Comparison of ENCODE assay signal across 17 cellular contexts in the genomic region with DNA sequence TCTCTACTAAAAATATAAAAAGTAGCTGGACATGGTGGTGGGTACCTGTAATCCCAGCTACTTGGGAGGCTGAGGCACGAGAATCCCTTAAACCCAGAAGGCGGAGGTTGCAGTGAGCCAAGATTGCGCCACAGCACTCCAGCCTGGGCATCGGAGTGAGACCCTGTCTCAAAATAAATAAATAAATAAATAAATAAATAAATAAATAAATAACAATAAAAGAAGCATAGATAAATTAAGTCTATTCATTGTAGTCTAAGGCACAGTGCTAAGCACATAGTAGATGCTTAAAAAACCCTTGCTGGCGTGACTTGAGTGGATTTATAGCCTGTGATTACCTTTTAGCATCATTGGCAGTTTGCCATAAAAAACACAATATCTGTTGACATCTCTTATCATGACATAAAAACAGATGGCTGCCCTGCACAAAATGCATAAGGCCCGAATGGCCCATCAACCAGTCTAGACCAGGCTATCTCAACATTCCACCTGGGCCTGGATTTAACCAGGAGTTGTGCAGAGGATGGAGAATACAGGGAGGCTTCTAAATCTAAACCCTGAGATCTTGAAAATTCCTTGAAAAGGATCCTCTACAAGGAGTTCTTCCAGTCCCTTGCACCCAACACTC.
"Had no signal": no experiment of that assay in that cellular context is flagged by ENCODE, and none has a peak within 500 bp of the region (broad histone marks: within the 10 kb centered on the region; RNA-seq: fewer than 3 reads in every experiment).

No MANE protein-coding gene starts in this region.

- H3K4me3 ChIP-seq: adrenal gland, cardiac muscle cell had no signal

- H3K36me3 Mint-ChIP-seq: activated CD4-positive, alpha-beta memory T cell treated with anti-CD3 and anti-CD28 coated beads for 36 hours; activated CD8-positive, alpha-beta memory T cell treated with anti-CD3 and anti-CD28 coated beads, Interleukin-2, amount 10 ng/mL, durations not matched to agents 7 days and 5 days; activated naive CD4-positive, alpha-beta T cell treated with anti-CD3 and anti-CD28 coated beads, Interleukin-2, amount 10 ng/mL, durations not matched to agents 7 days and 5 days; stimulated activated memory B cell treated with anti-CD40 and anti-IgM and Interleukin-4, amounts not matched to agents 10 μg/mL and 1 μg/mL and 100 μg/mL, for 72 hours had no signal

- H3K9me3 Mint-ChIP-seq: activated CD4-positive, alpha-beta memory T cell treated with anti-CD3 and anti-CD28 coated beads for 36 hours; activated naive CD4-positive, alpha-beta T cell treated with anti-CD3 and anti-CD28 coated beads, Interleukin-2, amount 10 ng/mL, durations not matched to agents 7 days and 5 days; nephron; stimulated activated memory B cell treated with anti-CD40 and anti-IgM and Interleukin-4, amounts not matched to agents 10 μg/mL and 1 μg/mL and 100 μg/mL, for 72 hours had no signal

- H3K9me3 ChIP-seq: adrenal gland had no signal

- DNase-seq: activated CD4-positive, alpha-beta memory T cell treated with anti-CD3 and anti-CD28 coated beads for 36 hours; activated CD4-positive, alpha-beta T cell treated with anti-CD3 and anti-CD28 coated beads for 36 hours; activated CD8-positive, alpha-beta memory T cell treated with anti-CD3 and anti-CD28 coated beads, Interleukin-2, amount 10 ng/mL, durations not matched to agents 7 days and 5 days; activated naive CD4-positive, alpha-beta T cell treated with anti-CD3 and anti-CD28 coated beads, Interleukin-2, amount 10 ng/mL, durations not matched to agents 7 days and 5 days; activated T-cell treated with anti-CD3 and anti-CD28 coated beads, Interleukin-2, amount 50 U/mL, for 1 hour; glutamatergic neuron; hypothalamus; nucleus accumbens; posterior cingulate gyrus; retina; stimulated activated CD4-positive, alpha-beta T cell treated with anti-CD3 and anti-CD28 coated beads, Interleukin-2, amount 100 ng/mL, for 48 hours; trophoblast cell had no signal

- H3K27me3 ChIP-seq: cardiac muscle cell had no signal

- H3K27ac Mint-ChIP-seq: activated CD4-positive, alpha-beta memory T cell treated with anti-CD3 and anti-CD28 coated beads for 36 hours; activated CD4-positive, alpha-beta T cell treated with anti-CD3 and anti-CD28 coated beads for 36 hours; activated CD8-positive, alpha-beta memory T cell treated with anti-CD3 and anti-CD28 coated beads, Interleukin-2, amount 10 ng/mL, durations not matched to agents 7 days and 5 days; activated naive CD4-positive, alpha-beta T cell treated with anti-CD3 and anti-CD28 coated beads, Interleukin-2, amount 10 ng/mL, durations not matched to agents 7 days and 5 days; nephron; stimulated activated memory B cell treated with anti-CD40 and anti-IgM and Interleukin-4, amounts not matched to agents 10 μg/mL and 1 μg/mL and 100 μg/mL, for 72 hours had no signal

- H3K4me1 ChIP-seq: adrenal gland had no signal

- H3K36me3 ChIP-seq: adrenal gland, cardiac muscle cell had no signal

- ATAC-seq: activated CD4-positive, alpha-beta T cell treated with anti-CD3 and anti-CD28 coated beads for 36 hours; activated CD8-positive, alpha-beta memory T cell treated with anti-CD3 and anti-CD28 coated beads, Interleukin-2, amount 10 ng/mL, durations not matched to agents 7 days and 5 days; stimulated activated memory B cell treated with anti-CD40 and anti-IgM and Interleukin-4, amounts not matched to agents 10 μg/mL and 1 μg/mL and 100 μg/mL, for 72 hours had no signal

- H3K4me1 Mint-ChIP-seq: activated CD4-positive, alpha-beta T cell treated with anti-CD3 and anti-CD28 coated beads for 36 hours; activated naive CD4-positive, alpha-beta T cell treated with anti-CD3 and anti-CD28 coated beads, Interleukin-2, amount 10 ng/mL, durations not matched to agents 7 days and 5 days had no signal

- H3K4me3 Mint-ChIP-seq: activated CD4-positive, alpha-beta memory T cell treated with anti-CD3 and anti-CD28 coated beads for 36 hours; activated CD4-positive, alpha-beta T cell treated with anti-CD3 and anti-CD28 coated beads for 36 hours; activated CD8-positive, alpha-beta memory T cell treated with anti-CD3 and anti-CD28 coated beads, Interleukin-2, amount 10 ng/mL, durations not matched to agents 7 days and 5 days; activated naive CD4-positive, alpha-beta T cell treated with anti-CD3 and anti-CD28 coated beads, Interleukin-2, amount 10 ng/mL, durations not matched to agents 7 days and 5 days; nephron; stimulated activated memory B cell treated with anti-CD40 and anti-IgM and Interleukin-4, amounts not matched to agents 10 μg/mL and 1 μg/mL and 100 μg/mL, for 72 hours had no signal

- H3K27ac ChIP-seq: adrenal gland, cardiac muscle cell, VCaP had no signal
